ENCODE assay signal across 29 cellular contexts in the genomic region with DNA sequence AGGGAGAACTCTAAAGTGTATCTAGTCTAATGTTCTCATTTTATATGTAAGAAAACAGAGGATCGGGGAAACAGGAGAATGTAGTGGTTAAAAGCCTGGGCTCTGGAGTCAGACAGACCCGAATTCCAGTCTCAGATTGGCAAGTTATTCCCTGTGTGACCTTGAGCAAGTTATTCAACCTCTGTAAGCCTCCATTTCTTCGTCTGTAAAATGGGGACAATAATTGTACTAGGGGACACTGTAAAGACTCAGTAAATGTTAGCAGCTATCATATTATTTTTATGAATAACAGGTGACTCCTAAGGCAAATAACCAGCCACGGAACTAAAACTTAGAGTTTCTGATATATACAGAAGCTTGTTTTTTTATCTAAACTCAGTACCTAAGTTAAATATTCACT.
A peak's percentile ranks its signal among the peaks of the same experiment; 100 is the strongest.
DNase-seq lines count a peak whose midpoint lies in the region; ATAC-seq, FAIRE-seq and TF ChIP-seq lines count a peak whose summit lies in the region.
"Had no signal": no experiment of that assay in that cellular context is flagged by ENCODE, and none has a peak within 500 bp of the region (broad histone marks: within the 10 kb centered on the region; RNA-seq: fewer than 3 reads in every experiment).

No MANE protein-coding gene starts in this region.

- H4K20me1 ChIP-seq in K562 (replicated peaks; ENCODE audit: control insufficient read depth, insufficient read depth, low read length), result no peaks in the 10 kb centered on the region
- H4K20me1 ChIP-seq: BLaER1; BLaER1 treated with 17β-estradiol and CSF1 and Interleukin-3, amounts not matched to agents 10 nM and 100 nM had no signal

- H3K4me3 ChIP-seq in K562, result no peak overlapping the region
- H3K4me3 ChIP-seq: A549; BLaER1; BLaER1 treated with 17β-estradiol and CSF1 and Interleukin-3, amounts not matched to agents 10 nM and 100 nM had no signal

- H3K9me3 ChIP-seq in K562 (replicated peaks; ENCODE audit: control insufficient read depth, insufficient read depth, low read depth, low read length), result no peaks in the 10 kb centered on the region
- H3K9me3 ChIP-seq: A549; BE2C; BLaER1; BLaER1 treated with 17β-estradiol and CSF1 and Interleukin-3, amounts not matched to agents 10 nM and 100 nM; Caco-2 had no signal

- no peak for ATAC-seq in K562
- ATAC-seq: A549; CD8-positive, alpha-beta T cell had no signal

- H3K9ac ChIP-seq in K562 (ENCODE audit: insufficient read depth in 1 of 2, low read depth in 2 of 2, low read length in 2 of 2), result no peak overlapping the region
- H3K9ac ChIP-seq: BLaER1; BLaER1 treated with 17β-estradiol and CSF1 and Interleukin-3, amounts not matched to agents 10 nM and 100 nM had no signal

- DNase-seq in K562 (ENCODE audit: extremely low read depth in 1 of 4, low spot score in 3 of 4) (no peak), SIG-M5 (lab: John Stamatoyannopoulos, UW) (no peak)
- DNase-seq: 8988T; ACHN; AML-193; BE2C; C1 segment of cervical spinal cord; Caco-2; Calu3; CD4-positive, alpha-beta memory T cell; CD4-positive, alpha-beta T cell; CD4-positive, CD25-positive, alpha-beta regulatory T cell; CD8-positive, alpha-beta memory T cell; CD8-positive, alpha-beta T cell; COR-L47; DMS 273 treated with DMSO at 0.1 percent for 48 hours; DMS153; DMS53; DMS79; DMS79 treated with DMSO at 0.1 percent for 48 hours; DND-41; EL had no signal

- no peak for TF ChIP-seq EP300 in K562 (IDR thresholded peaks at IDR 0.05; ENCODE audit: low read length)

- no peak overlapping the region for H2AFZ ChIP-seq in K562 (ENCODE audit: low read depth, low read length)

- intact Hi-C loops in K562 (cut with micrococcal nuclease), result loop anchor here (5.0 to 10.0 kb wide), 2 partner anchors 100 to 232 kb away; no protein-coding TSS in a partner anchor

- no peak overlapping the region for H3K4me2 ChIP-seq in K562 (ENCODE audit: insufficient read depth, low read length)
- H3K4me2 ChIP-seq: A549; BLaER1; BLaER1 treated with 17β-estradiol and CSF1 and Interleukin-3, amounts not matched to agents 10 nM and 100 nM had no signal

- H3K27ac ChIP-seq in K562 (ENCODE audit: extremely low read depth, low read depth, low read length), result no peak overlapping the region
- H3K27ac ChIP-seq: 22Rv1; A549; BLaER1; BLaER1 treated with 17β-estradiol and CSF1 and Interleukin-3, amounts not matched to agents 10 nM and 100 nM; C4-2B had no signal

- no peak for TF ChIP-seq CTCF in K562 (IDR thresholded peaks at IDR 0.05 in 2 of 3, conservative IDR thresholded peaks at IDR 0.05 in 1 of 3; ENCODE audit: insufficient read depth in 2 of 3, low read depth in 1 of 3, low read length in 3 of 3)

- H3K9me1 ChIP-seq in K562 (ENCODE audit: control insufficient read depth, insufficient read depth, low read length), result no peaks in the 10 kb centered on the region

- no peaks in the 10 kb centered on the region for H3K79me2 ChIP-seq in K562 (ENCODE audit: control insufficient read depth, insufficient read depth, low read length)

- H3K4me1 ChIP-seq in K562 (replicated peaks in 1 of 2; ENCODE audit: control insufficient read depth in 2 of 2, insufficient read depth in 2 of 2, low read length in 2 of 2), result no peaks in the 10 kb centered on the region
- H3K4me1 ChIP-seq: A549; BE2C; BLaER1; BLaER1 treated with 17β-estradiol and CSF1 and Interleukin-3, amounts not matched to agents 10 nM and 100 nM; Caco-2 had no signal

- no peak for FAIRE-seq in K562 (lab: Jason Lieb, UNC)
- FAIRE-seq: A204.1, A549, D721Med had no signal

- no peaks in the 10 kb centered on the region for H3K27me3 ChIP-seq in K562 (ENCODE audit: control insufficient read depth in 2 of 2, insufficient read depth in 2 of 2, low read length in 2 of 2)
- H3K27me3 ChIP-seq: BLaER1; BLaER1 treated with 17β-estradiol and CSF1 and Interleukin-3, amounts not matched to agents 10 nM and 100 nM had no signal

- no TSS peak for BruUV-seq in K562 (replicated peaks; lab: Mats Ljungman, UMichigan)

- TF ChIP-seq RAD21 in K562 (CRISPR knock-in tag; conservative IDR thresholded peaks at IDR 0.05 in 1 of 2, IDR thresholded peaks at IDR 0.05 in 1 of 2), result no peak

- H3K36me3 ChIP-seq in K562 (ENCODE audit: control insufficient read depth, insufficient read depth, low read length), result no peaks in the 10 kb centered on the region
- H3K36me3 ChIP-seq: BE2C, BLaER1 had no signal

- in situ Hi-C loops in K562 (cut with MboI), result no loop called here

- CTCF ChIA-PET in K562 (lab: Yijun Ruan, JAX; ENCODE audit: low intra/inter-chr PET ratio), result no interaction called here

- TF ChIP-seq POLR2A in K562 (conservative IDR thresholded peaks at IDR 0.05), result no peak

- 0% methylated on average over 4 of the region's 4 CpGs for WGBS in K562 (ENCODE audit: insufficient coverage, low coverage, missing lambda C conversion rate)

- POLR2A ChIA-PET in K562 (lab: Yijun Ruan, JAX), result interaction anchor here (1.2 kb wide), 1 partner anchor 10 kb away, joined by 4 read pairs; no protein-coding TSS in a partner anchor

TF ChIP-seq in K562, 482 proteins besides CTCF, POLR2A, EP300 and RAD21:
- TF ChIP-seq ESRRA (IDR thresholded peaks at IDR 0.05; ENCODE audit: borderline replicate concordance, low read depth) (peak; percentile 79), RBM25 (IDR thresholded peaks at IDR 0.05; ENCODE audit: low read depth, low read length, severe bottlenecking) (peak; percentile 61), SRSF3 (IDR thresholded peaks at IDR 0.05; ENCODE audit: insufficient read depth, low read length) (no peak), HDAC3 (IDR thresholded peaks at IDR 0.05; ENCODE audit: borderline replicate concordance, partially characterized antibody) (no peak), POU5F1 (IDR thresholded peaks at IDR 0.05; ENCODE audit: borderline replicate concordance, low read depth, low read length, partially characterized antibody) (no peak)
